ENCODE assay signal across 32 cellular contexts in the genomic region with DNA sequence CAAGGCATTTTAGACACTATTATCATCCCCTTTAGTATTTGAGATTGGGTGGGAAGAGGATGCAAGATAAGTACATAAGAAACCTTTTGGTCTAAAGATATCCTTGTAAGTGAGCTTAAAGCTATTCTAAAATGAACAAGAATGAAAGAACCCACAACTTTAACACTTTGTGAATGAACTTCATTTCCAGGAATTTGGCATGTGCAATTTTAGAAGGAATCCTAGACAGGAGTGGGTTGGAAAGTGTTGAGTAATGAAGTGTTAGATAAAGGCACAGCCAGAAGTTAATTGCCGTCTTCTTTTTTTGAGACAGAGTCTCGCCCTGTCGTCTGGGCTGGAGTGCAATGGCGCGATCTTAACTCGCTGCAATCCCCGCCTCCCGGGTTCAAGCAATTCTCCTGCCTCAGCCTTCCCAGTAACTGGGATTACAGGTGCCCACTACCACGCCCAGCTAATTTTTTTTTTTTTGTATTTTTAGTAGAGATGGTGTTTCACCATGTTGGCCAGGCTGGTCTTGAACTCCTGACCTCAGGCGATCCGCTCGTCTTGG.
"Had no signal": no experiment of that assay in that cellular context is flagged by ENCODE, and none has a peak within 500 bp of the region (broad histone marks: within the 10 kb centered on the region; RNA-seq: fewer than 3 reads in every experiment).

No MANE protein-coding gene starts in this region.

- H3K36me3 ChIP-seq: gastrocnemius medialis, heart left ventricle, neural progenitor cell, ovary, sigmoid colon, thoracic aorta, tibial nerve, upper lobe of left lung had no signal

- H3K27me3 Mint-ChIP-seq: memory B cell; naive B cell; stimulated activated naive B cell treated with anti-CD40 and anti-IgM and Interleukin-4, amounts not matched to agents 10 μg/mL and 1 μg/mL and 100 μg/mL, for 72 hours had no signal

- H3K27ac Mint-ChIP-seq: immature natural killer cell; memory B cell; naive B cell; nephron; neural progenitor cell; stimulated activated naive B cell treated with anti-CD40 and anti-IgM and Interleukin-4, amounts not matched to agents 10 μg/mL and 1 μg/mL and 100 μg/mL, for 72 hours; stimulated activated naive CD8-positive, alpha-beta T cell treated with anti-CD3 and anti-CD28 coated beads, Interleukin-15, Interleukin-2, amounts not matched to agents 100 ng/mL and 50 ng/mL, for 24 hours had no signal

- H3K27me3 ChIP-seq: dorsolateral prefrontal cortex, gastrocnemius medialis, heart left ventricle, hepatocyte, neural progenitor cell, ovary, sigmoid colon, tibial nerve, upper lobe of left lung had no signal

- H3K4me1 ChIP-seq: psoas muscle, sigmoid colon, upper lobe of left lung had no signal

- H3K27ac ChIP-seq: dorsolateral prefrontal cortex, epithelial cell of prostate, gastrocnemius medialis, heart left ventricle, hepatocyte, neural progenitor cell, ovary, psoas muscle, sigmoid colon, thoracic aorta, tibial nerve, upper lobe of left lung had no signal

- ATAC-seq: esophagus mucosa; gastrocnemius medialis; heart left ventricle; left lobe of liver; psoas muscle; right cardiac atrium; stimulated activated naive B cell treated with anti-CD40 and anti-IgM and Interleukin-4, amounts not matched to agents 10 μg/mL and 1 μg/mL and 100 μg/mL, for 72 hours had no signal

- H3K4me2 ChIP-seq: hepatocyte, neural progenitor cell had no signal

- H3K79me2 ChIP-seq: hepatocyte had no signal

- H3K36me3 Mint-ChIP-seq: immature natural killer cell; memory B cell; naive B cell; neural progenitor cell; stimulated activated naive B cell treated with anti-CD40 and anti-IgM and Interleukin-4, amounts not matched to agents 10 μg/mL and 1 μg/mL and 100 μg/mL, for 72 hours had no signal

- FAIRE-seq: colon, kidney, urothelium cell line had no signal

- DNase-seq: dorsolateral prefrontal cortex; effector CD4-positive, alpha-beta T cell; foreskin fibroblast; gastrocnemius medialis; heart left ventricle; immature natural killer cell; kidney; naive B cell; nucleus accumbens; ovary; posterior cingulate gyrus; psoas muscle; right cardiac atrium; sigmoid colon; stimulated activated CD4-positive, alpha-beta T cell treated with anti-CD3 and anti-CD28 coated beads, Interleukin-15, amount 100 ng/mL, for 24 hours; stimulated activated CD4-positive, alpha-beta T cell treated with anti-CD3 and anti-CD28 coated beads, Interleukin-2, amount 100 ng/mL, for 48 hours; stimulated activated naive B cell treated with anti-CD40 and anti-IgM and Interleukin-4, amounts not matched to agents 10 μg/mL and 1 μg/mL and 100 μg/mL, for 72 hours; upper lobe of left lung had no signal

- H2AFZ ChIP-seq: hepatocyte, neural progenitor cell had no signal

- H3K9me3 Mint-ChIP-seq: immature natural killer cell; memory B cell; naive B cell; nephron; neural progenitor cell; stimulated activated naive CD8-positive, alpha-beta T cell treated with anti-CD3 and anti-CD28 coated beads, Interleukin-15, Interleukin-2, amounts not matched to agents 100 ng/mL and 50 ng/mL, for 24 hours had no signal

- H3K4me1 Mint-ChIP-seq: immature natural killer cell, memory B cell, naive B cell, nephron had no signal

- H3K9me3 ChIP-seq: gastrocnemius medialis, heart left ventricle, ovary, psoas muscle, sigmoid colon, thoracic aorta, tibial nerve, upper lobe of left lung had no signal

- H3K9ac ChIP-seq: neural progenitor cell had no signal

- H3K4me3 ChIP-seq: dorsolateral prefrontal cortex, gastrocnemius medialis, heart left ventricle, hepatocyte, lung, neural progenitor cell, ovary, psoas muscle, sigmoid colon, skin epidermis, thoracic aorta, tibial nerve, upper lobe of left lung had no signal

- H3K4me3 Mint-ChIP-seq: immature natural killer cell; memory B cell; naive B cell; nephron; neural progenitor cell; stimulated activated naive B cell treated with anti-CD40 and anti-IgM and Interleukin-4, amounts not matched to agents 10 μg/mL and 1 μg/mL and 100 μg/mL, for 72 hours; stimulated activated naive CD8-positive, alpha-beta T cell treated with anti-CD3 and anti-CD28 coated beads, Interleukin-15, Interleukin-2, amounts not matched to agents 100 ng/mL and 50 ng/mL, for 24 hours had no signal
